Comparison of ENCODE assay signal across 2 cellular contexts in genomic region chr19:42199440-42200115, GRCh38.
TF ChIP-seq lines count a peak whose summit lies in the region.

No MANE protein-coding gene starts in this region.

TF ChIP-seq in GM23338, 12 proteins besides CTCF, POLR2A, EP300 and RAD21 (continued from another document):
- TF ChIP-seq ZNF114 (CRISPR knock-in tag; IDR thresholded peaks at IDR 0.05) (no peak), REST (IDR thresholded peaks at IDR 0.05; ENCODE audit: unreplicated experiment) (no peak), ZNF462 (CRISPR knock-in tag; IDR thresholded peaks at IDR 0.05) (no peak), POLR2AphosphoS5 (IDR thresholded peaks at IDR 0.05; ENCODE audit: low read depth) (no peak), ZNF331 (CRISPR knock-in tag; IDR thresholded peaks at IDR 0.05; ENCODE audit: low read depth) (no peak), EZH2 (IDR thresholded peaks at IDR 0.05; ENCODE audit: low read depth, unreplicated experiment) (no peak), EZH2phosphoT487 (IDR thresholded peaks at IDR 0.05; ENCODE audit: unreplicated experiment) (no peak), ETS1 (IDR thresholded peaks at IDR 0.05) (no peak), CREB1 (CRISPR knock-in tag; IDR thresholded peaks at IDR 0.05; ENCODE audit: low read depth) (no peak)

TF ChIP-seq in SK-N-SH, 30 proteins besides CTCF, POLR2A, EP300 and RAD21:
- no peak for TF ChIP-seq USF1 (IDR thresholded peaks at IDR 0.05; ENCODE audit: borderline replicate concordance, low read depth)
